Comparison of ENCODE assay signal across 1 cellular context in the genomic region with DNA sequence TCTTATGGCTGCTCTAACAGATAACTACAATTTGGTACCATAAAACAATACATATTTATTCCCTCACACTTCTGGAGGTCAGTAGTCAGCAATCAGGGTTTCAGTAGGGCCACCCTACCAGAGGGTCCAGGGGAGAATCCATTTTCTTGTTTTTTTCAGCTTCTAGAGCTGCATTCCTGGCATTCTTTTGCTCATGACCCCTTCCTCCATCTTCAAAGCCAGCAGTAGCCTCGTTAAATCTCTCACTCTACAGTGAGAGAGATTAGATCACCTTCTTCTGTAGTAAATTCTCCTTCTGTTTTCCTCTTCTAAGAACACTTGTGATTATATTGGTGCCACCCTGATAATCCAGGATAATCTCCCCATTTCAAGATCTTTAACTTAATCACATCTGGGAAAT.
TF ChIP-seq lines count a peak whose summit lies in the region.

No MANE protein-coding gene starts in this region.

TF ChIP-seq in GM23338, 12 proteins besides CTCF, POLR2A, EP300 and RAD21 (continued from another document):
- TF ChIP-seq, protein P1, sequence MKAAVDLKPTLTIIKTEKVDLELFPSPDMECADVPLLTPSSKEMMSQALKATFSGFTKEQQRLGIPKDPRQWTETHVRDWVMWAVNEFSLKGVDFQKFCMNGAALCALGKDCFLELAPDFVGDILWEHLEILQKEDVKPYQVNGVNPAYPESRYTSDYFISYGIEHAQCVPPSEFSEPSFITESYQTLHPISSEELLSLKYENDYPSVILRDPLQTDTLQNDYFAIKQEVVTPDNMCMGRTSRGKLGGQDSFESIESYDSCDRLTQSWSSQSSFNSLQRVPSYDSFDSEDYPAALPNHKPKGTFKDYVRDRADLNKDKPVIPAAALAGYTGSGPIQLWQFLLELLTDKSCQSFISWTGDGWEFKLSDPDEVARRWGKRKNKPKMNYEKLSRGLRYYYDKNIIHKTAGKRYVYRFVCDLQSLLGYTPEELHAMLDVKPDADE (IDR thresholded peaks at IDR 0.05) = no peak
- TF ChIP-seq ZNF114 (CRISPR knock-in tag; IDR thresholded peaks at IDR 0.05) (no peak), STAT1 (IDR thresholded peaks at IDR 0.05; ENCODE audit: unreplicated experiment) (no peak)
- TF ChIP-seq, protein P2, sequence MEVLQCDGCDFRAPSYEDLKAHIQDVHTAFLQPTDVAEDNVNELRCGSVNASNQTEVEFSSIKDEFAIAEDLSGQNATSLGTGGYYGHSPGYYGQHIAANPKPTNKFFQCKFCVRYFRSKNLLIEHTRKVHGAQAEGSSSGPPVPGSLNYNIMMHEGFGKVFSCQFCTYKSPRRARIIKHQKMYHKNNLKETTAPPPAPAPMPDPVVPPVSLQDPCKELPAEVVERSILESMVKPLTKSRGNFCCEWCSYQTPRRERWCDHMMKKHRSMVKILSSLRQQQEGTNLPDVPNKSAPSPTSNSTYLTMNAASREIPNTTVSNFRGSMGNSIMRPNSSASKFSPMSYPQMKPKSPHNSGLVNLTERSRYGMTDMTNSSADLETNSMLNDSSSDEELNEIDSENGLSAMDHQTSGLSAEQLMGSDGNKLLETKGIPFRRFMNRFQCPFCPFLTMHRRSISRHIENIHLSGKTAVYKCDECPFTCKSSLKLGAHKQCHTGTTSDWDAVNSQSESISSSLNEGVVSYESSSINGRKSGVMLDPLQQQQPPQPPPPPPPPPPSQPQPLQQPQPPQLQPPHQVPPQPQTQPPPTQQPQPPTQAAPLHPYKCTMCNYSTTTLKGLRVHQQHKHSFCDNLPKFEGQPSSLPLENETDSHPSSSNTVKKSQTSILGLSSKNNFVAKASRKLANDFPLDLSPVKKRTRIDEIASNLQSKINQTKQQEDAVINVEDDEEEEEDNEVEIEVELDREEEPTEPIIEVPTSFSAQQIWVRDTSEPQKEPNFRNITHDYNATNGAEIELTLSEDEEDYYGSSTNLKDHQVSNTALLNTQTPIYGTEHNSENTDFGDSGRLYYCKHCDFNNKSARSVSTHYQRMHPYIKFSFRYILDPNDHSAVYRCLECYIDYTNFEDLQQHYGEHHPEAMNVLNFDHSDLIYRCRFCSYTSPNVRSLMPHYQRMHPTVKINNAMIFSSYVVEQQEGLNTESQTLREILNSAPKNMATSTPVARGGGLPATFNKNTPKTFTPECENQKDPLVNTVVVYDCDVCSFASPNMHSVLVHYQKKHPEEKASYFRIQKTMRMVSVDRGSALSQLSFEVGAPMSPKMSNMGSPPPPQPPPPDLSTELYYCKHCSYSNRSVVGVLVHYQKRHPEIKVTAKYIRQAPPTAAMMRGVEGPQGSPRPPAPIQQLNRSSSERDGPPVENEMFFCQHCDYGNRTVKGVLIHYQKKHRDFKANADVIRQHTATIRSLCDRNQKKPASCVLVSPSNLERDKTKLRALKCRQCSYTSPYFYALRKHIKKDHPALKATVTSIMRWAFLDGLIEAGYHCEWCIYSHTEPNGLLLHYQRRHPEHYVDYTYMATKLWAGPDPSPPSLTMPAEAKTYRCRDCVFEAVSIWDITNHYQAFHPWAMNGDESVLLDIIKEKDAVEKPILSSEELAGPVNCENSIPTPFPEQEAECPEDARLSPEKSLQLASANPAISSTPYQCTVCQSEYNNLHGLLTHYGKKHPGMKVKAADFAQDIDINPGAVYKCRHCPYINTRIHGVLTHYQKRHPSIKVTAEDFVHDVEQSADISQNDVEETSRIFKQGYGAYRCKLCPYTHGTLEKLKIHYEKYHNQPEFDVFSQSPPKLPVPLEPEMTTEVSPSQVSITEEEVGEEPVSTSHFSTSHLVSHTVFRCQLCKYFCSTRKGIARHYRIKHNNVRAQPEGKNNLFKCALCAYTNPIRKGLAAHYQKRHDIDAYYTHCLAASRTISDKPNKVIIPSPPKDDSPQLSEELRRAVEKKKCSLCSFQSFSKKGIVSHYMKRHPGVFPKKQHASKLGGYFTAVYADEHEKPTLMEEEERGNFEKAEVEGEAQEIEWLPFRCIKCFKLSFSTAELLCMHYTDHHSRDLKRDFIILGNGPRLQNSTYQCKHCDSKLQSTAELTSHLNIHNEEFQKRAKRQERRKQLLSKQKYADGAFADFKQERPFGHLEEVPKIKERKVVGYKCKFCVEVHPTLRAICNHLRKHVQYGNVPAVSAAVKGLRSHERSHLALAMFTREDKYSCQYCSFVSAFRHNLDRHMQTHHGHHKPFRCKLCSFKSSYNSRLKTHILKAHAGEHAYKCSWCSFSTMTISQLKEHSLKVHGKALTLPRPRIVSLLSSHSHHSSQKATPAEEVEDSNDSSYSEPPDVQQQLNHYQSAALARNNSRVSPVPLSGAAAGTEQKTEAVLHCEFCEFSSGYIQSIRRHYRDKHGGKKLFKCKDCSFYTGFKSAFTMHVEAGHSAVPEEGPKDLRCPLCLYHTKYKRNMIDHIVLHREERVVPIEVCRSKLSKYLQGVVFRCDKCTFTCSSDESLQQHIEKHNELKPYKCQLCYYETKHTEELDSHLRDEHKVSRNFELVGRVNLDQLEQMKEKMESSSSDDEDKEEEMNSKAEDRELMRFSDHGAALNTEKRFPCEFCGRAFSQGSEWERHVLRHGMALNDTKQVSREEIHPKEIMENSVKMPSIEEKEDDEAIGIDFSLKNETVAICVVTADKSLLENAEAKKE (CRISPR knock-in tag; IDR thresholded peaks at IDR 0.05) = no peak
